8 cellular contexts compared by ENCODE assay signal in the genomic region with DNA sequence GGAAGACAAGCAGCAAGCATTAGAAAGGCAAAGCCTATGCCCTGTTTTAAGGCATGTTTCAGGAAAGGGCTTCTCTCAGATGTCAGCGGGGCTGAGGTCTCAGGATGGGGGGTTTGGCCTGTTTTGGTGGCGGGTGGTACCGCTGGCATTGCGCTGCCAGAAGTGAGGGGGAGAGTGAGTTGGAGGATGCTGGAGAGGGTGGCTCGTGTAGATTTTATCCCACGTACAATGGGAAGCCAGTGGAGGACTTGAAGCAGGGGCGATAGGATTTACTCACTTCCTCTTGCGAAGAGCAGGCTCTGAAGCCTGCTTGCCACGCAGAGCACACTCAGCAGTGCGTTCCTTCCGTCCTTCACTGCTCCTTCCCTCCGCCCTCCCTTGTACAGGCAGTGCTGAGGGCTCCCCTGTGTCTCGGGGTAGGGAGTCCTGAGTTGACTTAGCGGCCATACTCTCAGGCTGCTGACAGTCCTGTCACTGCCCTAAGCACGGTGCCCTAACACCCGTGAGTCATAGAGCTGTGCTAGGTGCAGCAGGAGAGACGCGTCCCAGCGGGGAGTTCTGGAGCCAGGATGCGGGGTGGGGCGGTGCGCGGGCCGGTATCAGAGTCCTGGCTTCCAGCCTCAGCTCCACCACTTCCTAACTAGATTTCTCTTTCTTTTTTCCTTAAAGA.
A peak's percentile ranks its signal among the peaks of the same experiment; 100 is the strongest.
DNase-seq lines count a peak whose midpoint lies in the region; ATAC-seq and TF ChIP-seq lines count a peak whose summit lies in the region.

No MANE protein-coding gene starts in this region.

- no peaks in the 10 kb centered on the region for H3K27me3 ChIP-seq in RWPE2 (ENCODE audit: insufficient read depth, poor library complexity, severe bottlenecking)

- H3K27ac ChIP-seq in RWPE2 (ENCODE audit: poor library complexity, severe bottlenecking): no peak overlapping the region

- H3K9me3 Mint-ChIP-seq in central memory CD8-positive, alpha-beta T cell: no peaks in the 10 kb centered on the region
- no peaks in the 10 kb centered on the region for H3K9me3 Mint-ChIP-seq in stimulated activated naive CD8-positive, alpha-beta T cell treated with anti-CD3 and anti-CD28 coated beads, Interleukin-15, amount 100 ng/mL, for 72 hours

- DNase-seq in AG20443 (ENCODE audit: low spot score) (peak; percentile 58), RWPE2 (ENCODE audit: low spot score) (peak; percentile 54), left colon (peak; percentile 36 to 41), GM19238 (ENCODE audit: insufficient read length, low spot score) (no peak)
- no peak for DNase-seq in central memory CD8-positive, alpha-beta T cell (ENCODE audit: low spot score in 2 of 2)
- peak; percentile 51 to 54 for DNase-seq in stimulated activated naive CD8-positive, alpha-beta T cell treated with anti-CD3 and anti-CD28 coated beads, Interleukin-15, amount 100 ng/mL, for 72 hours

- H3K4me1 Mint-ChIP-seq in central memory CD8-positive, alpha-beta T cell: peaks cover 25% of the 10 kb centered on the region
- peaks cover 50% of the 10 kb centered on the region for H3K4me1 Mint-ChIP-seq in stimulated activated naive CD8-positive, alpha-beta T cell treated with anti-CD3 and anti-CD28 coated beads, Interleukin-15, amount 100 ng/mL, for 72 hours

- H3K27me3 Mint-ChIP-seq in central memory CD8-positive, alpha-beta T cell: no peaks in the 10 kb centered on the region
- no peaks in the 10 kb centered on the region for H3K27me3 Mint-ChIP-seq in stimulated activated naive CD8-positive, alpha-beta T cell treated with anti-CD3 and anti-CD28 coated beads, Interleukin-15, amount 100 ng/mL, for 72 hours

- peak overlapping the region; percentile 58 for H3K4me3 Mint-ChIP-seq in central memory CD8-positive, alpha-beta T cell
- peak overlapping the region; percentile 87 to 88 for H3K4me3 Mint-ChIP-seq in stimulated activated naive CD8-positive, alpha-beta T cell treated with anti-CD3 and anti-CD28 coated beads, Interleukin-15, amount 100 ng/mL, for 72 hours

- intact Hi-C loops in left colon (cut with DNase I, micrococcal nuclease): loop anchor here in 1 of 2 donors (10.0 kb wide), 1 partner anchor 725 kb away; no protein-coding TSS in a partner anchor

- ATAC-seq in GM21723 (IDR thresholded peaks at IDR 0.05; ENCODE audit: unreplicated experiment) (peak; percentile 86), RWPE2 (ENCODE audit: low read depth) (peak; percentile 81), left colon (peak; percentile 84), HG03175 (IDR thresholded peaks at IDR 0.05; ENCODE audit: unreplicated experiment) (no peak)
- no peak for ATAC-seq in central memory CD8-positive, alpha-beta T cell (replicated peaks; ENCODE audit: extremely low read depth, poor library complexity, severe bottlenecking)
- ATAC-seq in stimulated activated naive CD8-positive, alpha-beta T cell treated with anti-CD3 and anti-CD28 coated beads, Interleukin-15, amount 100 ng/mL, for 72 hours: peak; percentile 90

- peaks cover 4% of the 10 kb centered on the region for H3K36me3 Mint-ChIP-seq in central memory CD8-positive, alpha-beta T cell (ENCODE audit: insufficient read depth)

- TF ChIP-seq CTCF in RWPE2 (IDR thresholded peaks at IDR 0.05; ENCODE audit: poor library complexity, severe bottlenecking): no peak

- H3K27ac Mint-ChIP-seq in central memory CD8-positive, alpha-beta T cell (ENCODE audit: low read depth): peak overlapping the region; percentile 84
- peak overlapping the region; percentile 90 to 95 for H3K27ac Mint-ChIP-seq in stimulated activated naive CD8-positive, alpha-beta T cell treated with anti-CD3 and anti-CD28 coated beads, Interleukin-15, amount 100 ng/mL, for 72 hours

- H3K4me1 ChIP-seq in RWPE2 (ENCODE audit: insufficient read depth, poor library complexity, severe bottlenecking): no peaks in the 10 kb centered on the region

- H3K4me3 ChIP-seq in RWPE2 (ENCODE audit: severe bottlenecking): no peak overlapping the region

- no peaks in the 10 kb centered on the region for H3K9me3 ChIP-seq in RWPE2 (ENCODE audit: severe bottlenecking)

- no peaks in the 10 kb centered on the region for H3K36me3 ChIP-seq in RWPE2 (ENCODE audit: low read depth)

Comparison
In these comparisons a context has a peak if more than half of its experiments do, and no peak if none do; other contexts are left out.
1. DNase-seq: peak in AG20443 (single experiment), RWPE2 (single experiment), left colon (2 of 2) and stimulated activated naive CD8-positive, alpha-beta T cell treated with anti-CD3 and anti-CD28 coated beads, Interleukin-15, amount 100 ng/mL, for 72 hours (2 of 2); none in central memory CD8-positive, alpha-beta T cell (0 of 2) and GM19238 (single experiment).
2. ATAC-seq: peak in GM21723 (single experiment), RWPE2 (single experiment), left colon (single experiment) and stimulated activated naive CD8-positive, alpha-beta T cell treated with anti-CD3 and anti-CD28 coated beads, Interleukin-15, amount 100 ng/mL, for 72 hours (single experiment); none in central memory CD8-positive, alpha-beta T cell (single experiment) and HG03175 (single experiment).